In genomic region chr11:42239102-42239501, GRCh38 we compare ENCODE assay signal across 20 cellular contexts.
DNase-seq lines count a peak whose midpoint lies in the region; TF ChIP-seq lines count a peak whose summit lies in the region.
"Had no signal": no experiment of that assay in that cellular context is flagged by ENCODE, and none has a peak within 500 bp of the region (broad histone marks: within the 10 kb centered on the region; RNA-seq: fewer than 3 reads in every experiment).

No MANE protein-coding gene starts in this region.

- H3K4me3 Mint-ChIP-seq in HFFc6, result no peak overlapping the region
- H3K4me3 Mint-ChIP-seq: activated CD8-positive, alpha-beta T cell treated with anti-CD3 and anti-CD28 coated beads for 36 hours; activated naive CD4-positive, alpha-beta T cell treated with anti-CD3 and anti-CD28 coated beads, Interleukin-2, amount 50 U/mL, for 24 hours; activated T-cell treated with anti-CD3 and anti-CD28 coated beads, Interleukin-2, amount 50 U/mL, for 24 hours had no signal

- in situ Hi-C loops in brain microvascular endothelial cell (cut with HindIII; ENCODE audit: low pct_ligation_motif_present, low sequenced_read_pairs), result no loop called here

- TF ChIP-seq CTCF in HFFc6 (IDR thresholded peaks at IDR 0.05), result no peak
- no peak for TF ChIP-seq CTCF in brain microvascular endothelial cell (IDR thresholded peaks at IDR 0.05; ENCODE audit: low read depth, low read length, missing control alignments)

- peaks cover 57% of the 10 kb centered on the region; the same call in 1 of the 2 replicates for H3K4me1 Mint-ChIP-seq in HFFc6 (ENCODE audit: low read depth)
- H3K4me1 Mint-ChIP-seq: activated naive CD4-positive, alpha-beta T cell treated with anti-CD3 and anti-CD28 coated beads, Interleukin-2, amount 50 U/mL, for 24 hours had no signal

- H3K36me3 Mint-ChIP-seq in HFFc6 (ENCODE audit: low read depth), result no peaks in the 10 kb centered on the region
- H3K36me3 Mint-ChIP-seq: activated naive CD4-positive, alpha-beta T cell treated with anti-CD3 and anti-CD28 coated beads, Interleukin-2, amount 50 U/mL, for 24 hours had no signal

- no peaks in the 10 kb centered on the region for H3K27me3 ChIP-seq in brain microvascular endothelial cell (replicated peaks)
- H3K27me3 ChIP-seq: BLaER1 treated with 17β-estradiol and CSF1 and Interleukin-3, amounts not matched to agents 10 nM and 100 nM; ovary had no signal

- H3K27ac Mint-ChIP-seq in HFFc6, result peak overlapping the region; percentile 83; the same call in 1 of the 2 replicates
- H3K27ac Mint-ChIP-seq: activated CD8-positive, alpha-beta T cell treated with anti-CD3 and anti-CD28 coated beads for 36 hours; activated naive CD4-positive, alpha-beta T cell treated with anti-CD3 and anti-CD28 coated beads, Interleukin-2, amount 50 U/mL, for 24 hours; activated T-cell treated with anti-CD3 and anti-CD28 coated beads, Interleukin-2, amount 50 U/mL, for 24 hours had no signal

- peaks cover 8% of the 10 kb centered on the region; the same call in 1 of the 2 replicates for H3K9me3 Mint-ChIP-seq in HFFc6

- H3K4me3 ChIP-seq in brain microvascular endothelial cell (ENCODE audit: low read depth, low read length), result no peak overlapping the region
- H3K4me3 ChIP-seq: BLaER1 treated with 17β-estradiol and CSF1 and Interleukin-3, amounts not matched to agents 10 nM and 100 nM; lung; ovary; skin epidermis had no signal

- H3K27ac ChIP-seq in brain microvascular endothelial cell, result no peak overlapping the region
- H3K27ac ChIP-seq: BLaER1 treated with 17β-estradiol and CSF1 and Interleukin-3, amounts not matched to agents 10 nM and 100 nM; ovary; skin epidermis had no signal

- peak; percentile 95 for DNase-seq in HFFc6
- peak; percentile 43 for DNase-seq in brain microvascular endothelial cell
- peak; percentile 23 for DNase-seq in kidney tubule cell (ENCODE audit: low spot score)
- no peak for DNase-seq in NCI-H510A (lab: John Stamatoyannopoulos, UW)
- DNase-seq in DMS 273 (lab: John Stamatoyannopoulos, UW; ENCODE audit: unreplicated experiment), result no peak
- no peak for DNase-seq in DMS79 treated with DMSO at 0.1 percent for 48 hours (lab: John Stamatoyannopoulos, UW)
- no peak for DNase-seq in NOMO-1 treated with DMSO at 0.1 percent for 48 hours (lab: John Stamatoyannopoulos, UW; ENCODE audit: unreplicated experiment)
- DNase-seq: activated CD8-positive, alpha-beta T cell treated with anti-CD3 and anti-CD28 coated beads for 36 hours; activated T-cell treated with anti-CD3 and anti-CD28 coated beads, Interleukin-2, amount 50 U/mL, for 24 hours; cortex of kidney; DMS 273 treated with DMSO at 0.1 percent for 48 hours; NCI-H1694 treated with DMSO at 0.1 percent for 48 hours; NCI-H510A treated with DMSO at 0.1 percent for 48 hours; ovary; SHP77; stimulated activated CD4-positive, alpha-beta T cell treated with anti-CD3 and anti-CD28 coated beads, Interleukin-4, amount 100 ng/mL, for 1 hour had no signal

- no peaks in the 10 kb centered on the region for H3K36me3 ChIP-seq in brain microvascular endothelial cell (replicated peaks)
- H3K36me3 ChIP-seq: BLaER1 treated with 17β-estradiol and CSF1 and Interleukin-3, amounts not matched to agents 10 nM and 100 nM; ovary had no signal

- no peaks in the 10 kb centered on the region; the same call in 1 of the 2 replicates for H3K27me3 Mint-ChIP-seq in HFFc6 (ENCODE audit: insufficient read depth)
- H3K27me3 Mint-ChIP-seq: activated CD8-positive, alpha-beta T cell treated with anti-CD3 and anti-CD28 coated beads for 36 hours; activated naive CD4-positive, alpha-beta T cell treated with anti-CD3 and anti-CD28 coated beads, Interleukin-2, amount 50 U/mL, for 24 hours; activated T-cell treated with anti-CD3 and anti-CD28 coated beads, Interleukin-2, amount 50 U/mL, for 24 hours had no signal

Comparison
In these comparisons a context has a peak if more than half of its experiments do, and no peak if none do; other contexts are left out.
1. DNase-seq: peak in HFFc6 (single experiment), brain microvascular endothelial cell (single experiment) and kidney tubule cell (single experiment); none in NCI-H510A (single experiment), DMS 273 (single experiment), DMS79 treated with DMSO at 0.1 percent for 48 hours (single experiment) and NOMO-1 treated with DMSO at 0.1 percent for 48 hours (single experiment).